ENCODE assay signal across 13 cellular contexts in genomic region chr9:97397220-97397619, GRCh38. TPM values are rescaled to one million over a fixed set of nuclear protein-coding genes. Genes with fewer than 3 reads are reported as not detected.
DNase-seq lines count a peak whose midpoint lies in the region; ATAC-seq and TF ChIP-seq lines count a peak whose summit lies in the region.
"Had no signal": no experiment of that assay in that cellular context is flagged by ENCODE, and none has a peak within 500 bp of the region (broad histone marks: within the 10 kb centered on the region; RNA-seq: fewer than 3 reads in every experiment).

No MANE protein-coding gene starts in this region.

- no peaks in the 10 kb centered on the region for H3K4me1 ChIP-seq in CD8-positive, alpha-beta T cell (ENCODE audit: insufficient read depth, low read length)

- CTCF ChIA-PET in CD8-positive, alpha-beta T cell (lab: Charles Lee) = interaction anchor here (2.4 to 6.3 kb wide), 3 partner anchors 10 to 540 kb away, joined by 5 to 87 read pairs (median 43); partner anchors contain the start of gene ZNF782

- no peak for DNase-seq in CD8-positive, alpha-beta T cell
- DNase-seq in activated naive CD8-positive, alpha-beta T cell treated with anti-CD3 and anti-CD28 coated beads for 36 hours = peak; percentile 40
- DNase-seq in NCI-H748 treated with DMSO at 0.1 percent for 48 hours (lab: John Stamatoyannopoulos, UW) (no peak), DMS153 (lab: John Stamatoyannopoulos, UW) (no peak), foreskin melanocyte (no peak), NCI-H187 (lab: John Stamatoyannopoulos, UW) (no peak)
- DNase-seq: CD8-positive, alpha-beta memory T cell; H9; NCI-H187 treated with DMSO at 0.1 percent for 48 hours; upper lobe of left lung had no signal

- H3K4me1 Mint-ChIP-seq in CD8-positive, alpha-beta T cell (ENCODE audit: low read depth) = no peaks in the 10 kb centered on the region
- peaks cover 6% of the 10 kb centered on the region for H3K4me1 Mint-ChIP-seq in activated naive CD8-positive, alpha-beta T cell treated with anti-CD3 and anti-CD28 coated beads for 36 hours
- H3K4me1 Mint-ChIP-seq: CD8-positive, alpha-beta memory T cell had no signal

- H3K36me3 ChIP-seq in CD8-positive, alpha-beta T cell (ENCODE audit: insufficient read depth, low read length) = no peaks in the 10 kb centered on the region
- H3K36me3 ChIP-seq: upper lobe of left lung had no signal

- H3K9me3 ChIP-seq in CD8-positive, alpha-beta T cell (ENCODE audit: low read length) = no peaks in the 10 kb centered on the region
- H3K9me3 ChIP-seq: upper lobe of left lung had no signal

- H3K4me3 Mint-ChIP-seq in CD8-positive, alpha-beta T cell = no peak overlapping the region
- H3K4me3 Mint-ChIP-seq in activated naive CD8-positive, alpha-beta T cell treated with anti-CD3 and anti-CD28 coated beads for 36 hours = no peak overlapping the region
- H3K4me3 Mint-ChIP-seq: CD8-positive, alpha-beta memory T cell; H9 had no signal

- intact Hi-C loops in CD8-positive, alpha-beta T cell (cut with DNase I, micrococcal nuclease) = no loop called here

- no peaks in the 10 kb centered on the region for H3K36me3 Mint-ChIP-seq in CD8-positive, alpha-beta T cell
- H3K36me3 Mint-ChIP-seq in activated naive CD8-positive, alpha-beta T cell treated with anti-CD3 and anti-CD28 coated beads for 36 hours = no peaks in the 10 kb centered on the region
- H3K36me3 Mint-ChIP-seq: CD8-positive, alpha-beta memory T cell had no signal

- TF ChIP-seq CTCF in CD8-positive, alpha-beta T cell (IDR thresholded peaks at IDR 0.05) = no peak

- peaks cover 5% of the 10 kb centered on the region for H3K27me3 Mint-ChIP-seq in CD8-positive, alpha-beta T cell (ENCODE audit: low read depth)
- H3K27me3 Mint-ChIP-seq in activated naive CD8-positive, alpha-beta T cell treated with anti-CD3 and anti-CD28 coated beads for 36 hours = peaks cover 3% of the 10 kb centered on the region

- H3K27ac ChIP-seq in CD8-positive, alpha-beta T cell (ENCODE audit: low read depth, low read length) = no peak overlapping the region
- H3K27ac ChIP-seq: upper lobe of left lung had no signal

- POLR2A ChIA-PET in CD8-positive, alpha-beta T cell (lab: Charles Lee) = no interaction called here

- no peaks in the 10 kb centered on the region for H3K9me3 Mint-ChIP-seq in CD8-positive, alpha-beta T cell
- H3K9me3 Mint-ChIP-seq in activated naive CD8-positive, alpha-beta T cell treated with anti-CD3 and anti-CD28 coated beads for 36 hours = no peaks in the 10 kb centered on the region
- H3K9me3 Mint-ChIP-seq: CD8-positive, alpha-beta memory T cell had no signal

- no peak overlapping the region for H3K27ac Mint-ChIP-seq in CD8-positive, alpha-beta T cell
- H3K27ac Mint-ChIP-seq in activated naive CD8-positive, alpha-beta T cell treated with anti-CD3 and anti-CD28 coated beads for 36 hours = no peak overlapping the region
- H3K27ac Mint-ChIP-seq: CD8-positive, alpha-beta memory T cell; H9 had no signal

- no peak overlapping the region for H3K4me3 ChIP-seq in CD8-positive, alpha-beta T cell (ENCODE audit: low read depth, low read length)
- H3K4me3 ChIP-seq: upper lobe of left lung had no signal

- ATAC-seq in CD8-positive, alpha-beta T cell = peak; percentile 24
- peak; percentile 35 for ATAC-seq in GM18867 (IDR thresholded peaks at IDR 0.05; ENCODE audit: unreplicated experiment)
- ATAC-seq in HG03097 (IDR thresholded peaks at IDR 0.05; ENCODE audit: low FRiP score, unreplicated experiment) = peak; percentile 64
- ATAC-seq: Panc1 had no signal

- H3K27me3 ChIP-seq in CD8-positive, alpha-beta T cell (ENCODE audit: insufficient read depth, low read length) = no peaks in the 10 kb centered on the region
- H3K27me3 ChIP-seq: upper lobe of left lung had no signal

RNA-seq across cellular contexts. Expression of gene TDRD7, which starts 14.7 kb away (rescaled TPM):
- 1 to 10 TPM; 3.5 to 4.5 TPM for total RNA-seq in CD8-positive, alpha-beta T cell
- total RNA-seq in activated naive CD8-positive, alpha-beta T cell treated with anti-CD3 and anti-CD28 coated beads for 36 hours = 1 to 10 TPM; 4.1 to 4.5 TPM
